Comparison of ENCODE assay signal across 1 cellular context in genomic region chr21:38965241-38965640, GRCh38.
TF ChIP-seq lines count a peak whose summit lies in the region.

No MANE protein-coding gene starts in this region.

TF ChIP-seq in IMR-90, 13 proteins besides CTCF, POLR2A, EP300 and RAD21:
- TF ChIP-seq CHD1 (IDR thresholded peaks at IDR 0.05; ENCODE audit: low read depth, low read length) (no peak), MAZ (IDR thresholded peaks at IDR 0.05; ENCODE audit: borderline replicate concordance, low read depth, low read length) (no peak), SMC3 (IDR thresholded peaks at IDR 0.05; ENCODE audit: low read depth, low read length) (no peak), CEBPB (IDR thresholded peaks at IDR 0.05; ENCODE audit: low read depth, low read length) (peak; percentile 36; the same call in 1 of the 2 replicates), RFX5 (IDR thresholded peaks at IDR 0.05; ENCODE audit: low read depth, low read length) (no peak), NFE2L2 (IDR thresholded peaks at IDR 0.05; ENCODE audit: low read depth, low read length) (no peak), BHLHE40 (IDR thresholded peaks at IDR 0.05; ENCODE audit: low read depth, low read length) (no peak; the same call in 1 of the 2 replicates)
